Comparison of ENCODE assay signal across 12 cellular contexts in the genomic region with DNA sequence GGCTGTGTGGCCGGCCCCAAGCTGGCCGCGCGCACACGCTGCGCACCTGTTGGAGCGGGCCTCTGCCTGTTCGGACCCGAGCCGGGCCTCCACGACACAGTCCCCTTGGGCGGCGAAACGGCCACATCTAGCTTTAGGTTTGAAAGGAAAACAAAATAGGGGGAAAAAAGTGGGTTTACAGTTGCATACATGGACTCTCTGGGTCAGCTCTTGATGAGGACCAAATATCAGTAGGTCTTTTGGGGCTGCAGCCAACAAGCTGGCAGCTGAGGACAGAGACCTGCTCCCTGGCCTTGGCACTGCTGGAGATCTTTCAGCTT. TPM values are rescaled to one million over a fixed set of nuclear protein-coding genes. Genes with fewer than 3 reads are reported as not detected.
DNase-seq lines count a peak whose midpoint lies in the region; ATAC-seq and TF ChIP-seq lines count a peak whose summit lies in the region.
"Had no signal": no experiment of that assay in that cellular context is flagged by ENCODE, and none has a peak within 500 bp of the region (broad histone marks: within the 10 kb centered on the region; RNA-seq: fewer than 3 reads in every experiment).

No MANE protein-coding gene starts in this region.

- H3K4me1 ChIP-seq in CD8-positive, alpha-beta memory T cell (ENCODE audit: insufficient read depth, low read length), result peaks cover 15% of the 10 kb centered on the region
- H3K4me1 ChIP-seq in trophoblast cell (ENCODE audit: control insufficient read depth in 1 of 2, insufficient read depth in 2 of 2, low read length in 2 of 2), result peaks cover 6 to 14% of the 10 kb centered on the region in 2 experiments
- peaks cover 13% of the 10 kb centered on the region for H3K4me1 ChIP-seq in effector memory CD4-positive, alpha-beta T cell (ENCODE audit: control insufficient read depth, insufficient read depth, low read length, poor library complexity, severe bottlenecking)
- H3K4me1 ChIP-seq: foreskin keratinocyte, SJSA1 had no signal

- WGBS in trophoblast cell (ENCODE audit: extremely low coverage, insufficient coverage, insufficient read length), result no CpG with 5 or more reads among the region's 14 CpGs

- no peaks in the 10 kb centered on the region for H3K36me3 ChIP-seq in CD8-positive, alpha-beta memory T cell (ENCODE audit: insufficient read depth, low read length)
- no peaks in the 10 kb centered on the region for H3K36me3 ChIP-seq in trophoblast cell (ENCODE audit: control insufficient read depth in 1 of 2, insufficient read depth in 2 of 2, low read length in 2 of 2)
- H3K36me3 ChIP-seq in effector memory CD4-positive, alpha-beta T cell (ENCODE audit: control insufficient read depth, insufficient read depth, low read length), result no peaks in the 10 kb centered on the region
- H3K36me3 ChIP-seq: SJSA1 had no signal

- no peaks in the 10 kb centered on the region for H3K9me3 ChIP-seq in CD8-positive, alpha-beta memory T cell (ENCODE audit: low read length)
- H3K9me3 ChIP-seq in trophoblast cell (ENCODE audit: insufficient read depth, low read depth, low read length), result no peaks in the 10 kb centered on the region
- no peaks in the 10 kb centered on the region for H3K9me3 ChIP-seq in effector memory CD4-positive, alpha-beta T cell (ENCODE audit: control insufficient read depth, low read length)
- H3K9me3 ChIP-seq: SJSA1 had no signal

- H3K18ac ChIP-seq in trophoblast cell (ENCODE audit: low read length), result no peak overlapping the region

- H3K23ac ChIP-seq in trophoblast cell (ENCODE audit: low read length), result no peak overlapping the region

- no peak overlapping the region for H2BK5ac ChIP-seq in trophoblast cell (ENCODE audit: low read depth, low read length, poor library complexity)

- POLR2A ChIA-PET in CD8-positive, alpha-beta memory T cell (lab: Charles Lee), result interaction anchor here (3.3 kb wide), 1 partner anchor 39 kb away, joined by 12 read pairs; no protein-coding TSS in a partner anchor

- H2BK120ac ChIP-seq in trophoblast cell (ENCODE audit: insufficient read depth, low read length, poor library complexity), result no peak overlapping the region

- H3K4me3 ChIP-seq in CD8-positive, alpha-beta memory T cell (ENCODE audit: low read length), result no peak overlapping the region
- H3K4me3 ChIP-seq in WI38 (ENCODE audit: low read depth, low read length) (peak overlapping the region; percentile 44), iPS-11a (ENCODE audit: low read depth, low read length) (peak overlapping the region; percentile 65), trophoblast cell (ENCODE audit: low read depth, low read length) (no peak overlapping the region)
- H3K4me3 ChIP-seq in effector memory CD4-positive, alpha-beta T cell (ENCODE audit: insufficient read depth, low read depth, low read length, poor library complexity, severe bottlenecking), result no peak overlapping the region
- H3K4me3 ChIP-seq: SJSA1 had no signal

- peaks cover 11% of the 10 kb centered on the region for H3K27me3 ChIP-seq in CD8-positive, alpha-beta memory T cell (ENCODE audit: insufficient read depth, low read length, poor library complexity, severe bottlenecking)
- peaks cover 24% of the 10 kb centered on the region for H3K27me3 ChIP-seq in trophoblast cell (ENCODE audit: insufficient read depth, low read length)
- H3K27me3 ChIP-seq in effector memory CD4-positive, alpha-beta T cell (replicated peaks; ENCODE audit: control insufficient read depth, insufficient read depth, low read length, poor library complexity, severe bottlenecking), result peaks cover 8% of the 10 kb centered on the region
- H3K27me3 ChIP-seq: SJSA1 had no signal

- H3K27ac Mint-ChIP-seq in CD8-positive, alpha-beta memory T cell, result no peak overlapping the region
- H3K27ac Mint-ChIP-seq: activated B cell treated with CpG ODN at 0.5 μM for 24 hours had no signal

- no peak overlapping the region for H3K14ac ChIP-seq in trophoblast cell (ENCODE audit: low read length)

- CTCF ChIA-PET in CD8-positive, alpha-beta memory T cell (lab: Charles Lee), result interaction anchor here (1.0 to 6.1 kb wide), 11 partner anchors 11 to 178 kb away, joined by 4 to 116 read pairs (median 12); partner anchors contain the start of genes NRG2 and PURA

- no peak for ATAC-seq in HG03135 (IDR thresholded peaks at IDR 0.05; ENCODE audit: unreplicated experiment)

- H3K36me3 Mint-ChIP-seq in CD8-positive, alpha-beta memory T cell, result peaks cover 0 to 2% (median 0%) of the 10 kb centered on the region in 3 donors

- H3K79me1 ChIP-seq in trophoblast cell (ENCODE audit: low read length), result no peaks in the 10 kb centered on the region

- no peak overlapping the region for H3K4ac ChIP-seq in trophoblast cell (ENCODE audit: low read depth, low read length)

- peak overlapping the region; percentile 45 for H3K4me2 ChIP-seq in trophoblast cell (ENCODE audit: low read length)

- no peak overlapping the region for H2BK12ac ChIP-seq in trophoblast cell (ENCODE audit: low read length)

- no peaks in the 10 kb centered on the region for H3K9me3 Mint-ChIP-seq in CD8-positive, alpha-beta memory T cell
- H3K9me3 Mint-ChIP-seq: activated B cell treated with CpG ODN at 0.5 μM for 24 hours; CD4-positive, alpha-beta memory T cell had no signal

- H2AFZ ChIP-seq in trophoblast cell (ENCODE audit: insufficient read depth, low read length, poor library complexity), result no peak overlapping the region

- no peak overlapping the region for H4K8ac ChIP-seq in trophoblast cell (ENCODE audit: low read depth, low read length)

- H2AK5ac ChIP-seq in trophoblast cell (ENCODE audit: low read length), result no peak overlapping the region

- no peak overlapping the region for H3K27ac ChIP-seq in CD8-positive, alpha-beta memory T cell (ENCODE audit: low read depth, low read length)
- no peak overlapping the region for H3K27ac ChIP-seq in trophoblast cell (ENCODE audit: low read depth, low read length)
- no peak overlapping the region for H3K27ac ChIP-seq in effector memory CD4-positive, alpha-beta T cell (ENCODE audit: insufficient read depth, low read length, poor library complexity, severe bottlenecking)
- H3K27ac ChIP-seq: foreskin keratinocyte, SJSA1 had no signal

- DNase-seq in CD8-positive, alpha-beta memory T cell, result no peak
- no peak for DNase-seq in trophoblast cell
- no peak for DNase-seq in effector memory CD4-positive, alpha-beta T cell
- DNase-seq in D341Med (ENCODE audit: low spot score), result no peak
- no peak for DNase-seq in NOMO-1 (lab: John Stamatoyannopoulos, UW; ENCODE audit: unreplicated experiment in 2 of 2)

- H3K79me2 ChIP-seq in trophoblast cell (ENCODE audit: control insufficient read depth, insufficient read depth, low read length, poor library complexity), result no peaks in the 10 kb centered on the region

- H3K4me3 Mint-ChIP-seq in CD8-positive, alpha-beta memory T cell, result peak overlapping the region in 4 of 7 donors; percentile 7 to 44 (median 12)
- H3K4me3 Mint-ChIP-seq: activated B cell treated with CpG ODN at 0.5 μM for 24 hours had no signal

- no peak overlapping the region for H4K12ac ChIP-seq in trophoblast cell (ENCODE audit: low read depth, low read length)

- H3K4me1 Mint-ChIP-seq in CD8-positive, alpha-beta memory T cell, result peaks cover 17 to 32% (median 26%) of the 10 kb centered on the region in 3 donors

- peaks cover 12 to 17% of the 10 kb centered on the region in 2 donors for H3K27me3 Mint-ChIP-seq in CD8-positive, alpha-beta memory T cell

- no peak overlapping the region for H3K9ac ChIP-seq in trophoblast cell (ENCODE audit: low read length)

- no peak overlapping the region for H4K91ac ChIP-seq in trophoblast cell (ENCODE audit: low read depth, low read length)

- no peak for TF ChIP-seq CTCF in WI38 (IDR thresholded peaks at IDR 0.05; ENCODE audit: low read depth, low read length)

RNA-seq across cellular contexts. Expression of gene IGIP, which starts 20.7 kb away (rescaled TPM):
- 1 to 10 TPM; 3.7 to 4.1 TPM for total RNA-seq in CD8-positive, alpha-beta memory T cell
- 0.29 TPM for polyA plus RNA-seq in CD8-positive, alpha-beta memory T cell
- polyA plus RNA-seq in trophoblast cell (2013), result 0.51 and 0.53 TPM in 2 replicates

RNA-seq across cellular contexts. Expression of gene CYSTM1, which starts 28.5 kb away (rescaled TPM):
- total RNA-seq in CD8-positive, alpha-beta memory T cell, result 10 to 100 TPM; 13.9 to 17.3 TPM
- polyA plus RNA-seq in CD8-positive, alpha-beta memory T cell, result 11.1 TPM
- 16.4 and 16.5 TPM in 2 replicates for polyA plus RNA-seq in trophoblast cell (2013)

RNA-seq across cellular contexts. Expression of gene PURA, which starts 32.6 kb away (rescaled TPM):
- 10 to 100 TPM; 14.8 to 16.4 TPM for total RNA-seq in CD8-positive, alpha-beta memory T cell
- polyA plus RNA-seq in CD8-positive, alpha-beta memory T cell, result 4.8 TPM
- polyA plus RNA-seq in trophoblast cell (2013), result 3.4 TPM in 2 replicates

Comparison
In these comparisons a context has a peak if more than half of its experiments do, and no peak if none do; other contexts are left out.
1. H3K4me3 ChIP-seq: peak in WI38 (single experiment) and iPS-11a (single experiment); none in CD8-positive, alpha-beta memory T cell (single experiment), trophoblast cell (single experiment) and effector memory CD4-positive, alpha-beta T cell (single experiment).